ENCODE assay signal across 19 cellular contexts in genomic region chr4:69874507-69874906, GRCh38. TPM values are rescaled to one million over a fixed set of nuclear protein-coding genes. Genes with fewer than 3 reads are reported as not detected.
DNase-seq lines count a peak whose midpoint lies in the region; ATAC-seq and TF ChIP-seq lines count a peak whose summit lies in the region.
"Had no signal": no experiment of that assay in that cellular context is flagged by ENCODE, and none has a peak within 500 bp of the region (broad histone marks: within the 10 kb centered on the region; RNA-seq: fewer than 3 reads in every experiment).

No MANE protein-coding gene starts in this region.

- POLR2A ChIA-PET in activated CD4-positive, alpha-beta T cell treated with anti-CD3 and anti-CD28 coated beads for 36 hours (lab: Charles Lee), result no interaction called here
- POLR2A ChIA-PET in activated CD4-positive, alpha-beta T cell treated with anti-CD3 and anti-CD28 coated beads, Interleukin-2, amount 10 ng/mL, durations not matched to agents 7 days and 5 days (lab: Charles Lee), result no interaction called here
- POLR2A ChIA-PET in PC-3 (lab: Charles Lee; ENCODE audit: unreplicated experiment), result no interaction called here

- no peaks in the 10 kb centered on the region for H3K36me3 ChIP-seq in PC-3 (ENCODE audit: low read depth, low read length)

- no peaks in the 10 kb centered on the region for H3K9me3 ChIP-seq in PC-3 (ENCODE audit: low read length)

- H3K4me1 Mint-ChIP-seq in activated CD4-positive, alpha-beta T cell treated with anti-CD3 and anti-CD28 coated beads for 36 hours, result no peaks in the 10 kb centered on the region
- no peaks in the 10 kb centered on the region for H3K4me1 Mint-ChIP-seq in activated CD4-positive, alpha-beta T cell treated with anti-CD3 and anti-CD28 coated beads, Interleukin-2, amount 10 ng/mL, durations not matched to agents 7 days and 5 days
- no peaks in the 10 kb centered on the region for H3K4me1 Mint-ChIP-seq in HFFc6 (ENCODE audit: low read depth)

- CTCF ChIA-PET in activated CD4-positive, alpha-beta T cell treated with anti-CD3 and anti-CD28 coated beads for 36 hours (lab: Charles Lee), result no interaction called here
- CTCF ChIA-PET in activated CD4-positive, alpha-beta T cell treated with anti-CD3 and anti-CD28 coated beads, Interleukin-2, amount 10 ng/mL, durations not matched to agents 7 days and 5 days (lab: Charles Lee), result no interaction called here
- CTCF ChIA-PET in PC-3 (lab: Charles Lee), result no interaction called here

- H4K20me1 ChIP-seq in PC-3 (ENCODE audit: low read length), result no peaks in the 10 kb centered on the region

- H3F3A ChIP-seq in PC-3 (ENCODE audit: low read length, unreplicated experiment), result no peaks in the 10 kb centered on the region

- H3K4me3 Mint-ChIP-seq in activated CD4-positive, alpha-beta T cell treated with anti-CD3 and anti-CD28 coated beads for 36 hours, result no peak overlapping the region
- H3K4me3 Mint-ChIP-seq in activated CD4-positive, alpha-beta T cell treated with anti-CD3 and anti-CD28 coated beads, Interleukin-2, amount 10 ng/mL, durations not matched to agents 7 days and 5 days, result no peak overlapping the region
- no peak overlapping the region for H3K4me3 Mint-ChIP-seq in HFFc6
- H3K4me3 Mint-ChIP-seq: CD14-positive monocyte; CD8-positive, alpha-beta T cell; H9 had no signal

- BruUV-seq in PC-3 (replicated peaks; lab: Mats Ljungman, UMichigan), result no TSS peak

- H3K27me3 Mint-ChIP-seq in activated CD4-positive, alpha-beta T cell treated with anti-CD3 and anti-CD28 coated beads for 36 hours, result no peaks in the 10 kb centered on the region
- H3K27me3 Mint-ChIP-seq in activated CD4-positive, alpha-beta T cell treated with anti-CD3 and anti-CD28 coated beads, Interleukin-2, amount 10 ng/mL, durations not matched to agents 7 days and 5 days, result no peaks in the 10 kb centered on the region
- H3K27me3 Mint-ChIP-seq in HFFc6 (ENCODE audit: insufficient read depth), result no peaks in the 10 kb centered on the region; the same call in 1 of the 2 replicates

- no peak overlapping the region for H3K4me2 ChIP-seq in PC-3 (ENCODE audit: low read length)

- H3K4me3 ChIP-seq in PC-3 (ENCODE audit: low read length) (no peak overlapping the region), epithelial cell of esophagus (ENCODE audit: low read length) (no peak overlapping the region)

- H3K4me1 ChIP-seq in PC-3 (ENCODE audit: insufficient read depth, low read length), result no peaks in the 10 kb centered on the region

- no peak overlapping the region for H3K27ac Mint-ChIP-seq in activated CD4-positive, alpha-beta T cell treated with anti-CD3 and anti-CD28 coated beads for 36 hours
- H3K27ac Mint-ChIP-seq in activated CD4-positive, alpha-beta T cell treated with anti-CD3 and anti-CD28 coated beads, Interleukin-2, amount 10 ng/mL, durations not matched to agents 7 days and 5 days, result no peak overlapping the region
- no peak overlapping the region for H3K27ac Mint-ChIP-seq in HFFc6
- H3K27ac Mint-ChIP-seq: CD14-positive monocyte; CD8-positive, alpha-beta T cell; H9 had no signal

- no peak overlapping the region for H3K27ac ChIP-seq in PC-3 (ENCODE audit: low read length)
- H3K27ac ChIP-seq: 22Rv1 had no signal

- H3K27me3 ChIP-seq in PC-3 (ENCODE audit: low read length), result no peaks in the 10 kb centered on the region

- ATAC-seq in activated CD4-positive, alpha-beta T cell treated with anti-CD3 and anti-CD28 coated beads for 36 hours, result peak; percentile 72
- ATAC-seq in PC-3 (no peak; the same call in 1 of the 2 replicates), GM21786 (IDR thresholded peaks at IDR 0.05; ENCODE audit: unreplicated experiment) (no peak)
- ATAC-seq: CD8-positive, alpha-beta T cell; HepG2 had no signal

- no peak overlapping the region for H3K9ac ChIP-seq in PC-3 (ENCODE audit: low read length)

- no peaks in the 10 kb centered on the region for H3K36me3 Mint-ChIP-seq in activated CD4-positive, alpha-beta T cell treated with anti-CD3 and anti-CD28 coated beads for 36 hours (ENCODE audit: low read depth)
- H3K36me3 Mint-ChIP-seq in activated CD4-positive, alpha-beta T cell treated with anti-CD3 and anti-CD28 coated beads, Interleukin-2, amount 10 ng/mL, durations not matched to agents 7 days and 5 days (ENCODE audit: low read depth), result no peaks in the 10 kb centered on the region
- H3K36me3 Mint-ChIP-seq in HFFc6 (ENCODE audit: low read depth), result no peaks in the 10 kb centered on the region
- H3K36me3 Mint-ChIP-seq: CD14-positive monocyte; CD8-positive, alpha-beta T cell had no signal

- no peaks in the 10 kb centered on the region for H3K9me3 Mint-ChIP-seq in activated CD4-positive, alpha-beta T cell treated with anti-CD3 and anti-CD28 coated beads for 36 hours (ENCODE audit: low read depth)
- H3K9me3 Mint-ChIP-seq in activated CD4-positive, alpha-beta T cell treated with anti-CD3 and anti-CD28 coated beads, Interleukin-2, amount 10 ng/mL, durations not matched to agents 7 days and 5 days, result no peaks in the 10 kb centered on the region
- peaks cover 15% of the 10 kb centered on the region for H3K9me3 Mint-ChIP-seq in HFFc6

- TF ChIP-seq CTCF in PC-3 (conservative IDR thresholded peaks at IDR 0.05; ENCODE audit: low read depth, low read length) (no peak), epithelial cell of esophagus (IDR thresholded peaks at IDR 0.05; ENCODE audit: insufficient read depth, low read depth, low read length, missing control alignments) (no peak), HFFc6 (IDR thresholded peaks at IDR 0.05) (no peak)

- no peak for DNase-seq in activated CD4-positive, alpha-beta T cell treated with anti-CD3 and anti-CD28 coated beads for 36 hours
- no peak for DNase-seq in activated CD4-positive, alpha-beta T cell treated with anti-CD3 and anti-CD28 coated beads, Interleukin-2, amount 10 ng/mL, durations not matched to agents 7 days and 5 days
- DNase-seq in PC-3 (peak; percentile 63), epithelial cell of esophagus (ENCODE audit: low read depth) (peak; percentile 60), kidney tubule cell (ENCODE audit: low spot score) (peak; percentile 43), islet precursor cell (no peak), HFFc6 (no peak)
- DNase-seq: CD8-positive, alpha-beta T cell; COR-L47; DMS153; DMS79 treated with DMSO at 0.1 percent for 48 hours; EL; GOT3; H9 had no signal

- no peaks in the 10 kb centered on the region for H3K79me2 ChIP-seq in PC-3 (ENCODE audit: low read length)

- intact Hi-C loops in activated CD4-positive, alpha-beta T cell treated with anti-CD3 and anti-CD28 coated beads for 36 hours (cut with DNase I, micrococcal nuclease), result no loop called here
- intact Hi-C loops in PC-3 (cut with micrococcal nuclease), result no loop called here

- no peaks in the 10 kb centered on the region for H3K9me2 ChIP-seq in PC-3 (replicated peaks; ENCODE audit: low read length)

- H2AFZ ChIP-seq in PC-3 (ENCODE audit: low read length), result no peak overlapping the region

RNA-seq across cellular contexts. Expression of gene SULT1E1, which starts 14.6 kb away (rescaled TPM):
- not detected for total RNA-seq in activated CD4-positive, alpha-beta T cell treated with anti-CD3 and anti-CD28 coated beads for 36 hours
- not detected for total RNA-seq in activated CD4-positive, alpha-beta T cell treated with anti-CD3 and anti-CD28 coated beads, Interleukin-2, amount 10 ng/mL, durations not matched to agents 7 days and 5 days
- not detected in 2 replicates for total RNA-seq in PC-3 (2014; rRNA removed)
- not detected for total RNA-seq in HFFc6 (2021; fragmentation: NEBNext Ultra II Directional; extraction: Animal tissue kit (Norgen Biotek cat#: 25700))
- total RNA-seq: CD8-positive, alpha-beta T cell; H9 had no signal

RNA-seq across cellular contexts. Expression of gene CSN1S1, which starts 56.4 kb away (rescaled TPM):
- total RNA-seq in activated CD4-positive, alpha-beta T cell treated with anti-CD3 and anti-CD28 coated beads for 36 hours, result not detected
- total RNA-seq in activated CD4-positive, alpha-beta T cell treated with anti-CD3 and anti-CD28 coated beads, Interleukin-2, amount 10 ng/mL, durations not matched to agents 7 days and 5 days, result not detected
- total RNA-seq in PC-3 (2014; rRNA removed), result not detected in 2 replicates
- total RNA-seq in HFFc6 (2021; fragmentation: NEBNext Ultra II Directional; extraction: Animal tissue kit (Norgen Biotek cat#: 25700)), result not detected
- total RNA-seq: A673; CD8-positive, alpha-beta T cell; H9; HepG2 had no signal

Comparison
In these comparisons a context has a peak if more than half of its experiments do, and no peak if none do; other contexts are left out.
1. DNase-seq: peak in PC-3 (single experiment), epithelial cell of esophagus (single experiment) and kidney tubule cell (single experiment); none in activated CD4-positive, alpha-beta T cell treated with anti-CD3 and anti-CD28 coated beads for 36 hours (single experiment), activated CD4-positive, alpha-beta T cell treated with anti-CD3 and anti-CD28 coated beads, Interleukin-2, amount 10 ng/mL, durations not matched to agents 7 days and 5 days (single experiment), islet precursor cell (single experiment) and HFFc6 (single experiment).